Comparison of ENCODE assay signal across 8 cellular contexts in genomic region chr2:231800493-231801091, GRCh38. TPM values are rescaled to one million over a fixed set of nuclear protein-coding genes. Genes with fewer than 3 reads are reported as not detected.
DNase-seq lines count a peak whose midpoint lies in the region; ATAC-seq and TF ChIP-seq lines count a peak whose summit lies in the region.

No MANE protein-coding gene starts in this region.

- TF ChIP-seq POLR2A in HCT116 (IDR thresholded peaks at IDR 0.05; ENCODE audit: borderline replicate concordance, extremely low read depth, insufficient read depth, insufficient read length) (no peak), suprapubic skin (IDR thresholded peaks at IDR 0.05) (no peak)

- POLR2A ChIA-PET in HCT116 (lab: Charles Lee) = no interaction called here

- H4K20me1 ChIP-seq in HCT116 (ENCODE audit: insufficient read depth) (peaks cover 5% of the 10 kb centered on the region; the same call in 1 of the 2 replicates), SU-DHL-6 (ENCODE audit: low read depth, low read length) (no peaks in the 10 kb centered on the region)

- H2AFZ ChIP-seq in HCT116 (ENCODE audit: low read depth, low read length, poor library complexity, severe bottlenecking) = no peak overlapping the region
- no peak overlapping the region for H2AFZ ChIP-seq in SU-DHL-6 (ENCODE audit: low read depth, low read length, severe bottlenecking)

- H3K4me2 ChIP-seq in HCT116 (ENCODE audit: low read length) (no peak overlapping the region), SU-DHL-6 (ENCODE audit: low read depth, low read length, poor library complexity, severe bottlenecking) (no peak overlapping the region)

- ATAC-seq in HCT116 (peak; percentile 86), HG03565 (IDR thresholded peaks at IDR 0.05; ENCODE audit: unreplicated experiment) (no peak)

- H3K79me2 ChIP-seq in HCT116 (ENCODE audit: insufficient read depth, low read length) (peaks cover 35% of the 10 kb centered on the region; the same call in 1 of the 2 replicates), SU-DHL-6 (ENCODE audit: insufficient read depth, low read length) (no peaks in the 10 kb centered on the region)

- H3K4me3 Mint-ChIP-seq in nephron = no peak overlapping the region

- H3K9me2 ChIP-seq in HCT116 (ENCODE audit: insufficient read depth) (no peaks in the 10 kb centered on the region), SU-DHL-6 (replicated peaks; ENCODE audit: insufficient read depth, low read length) (no peaks in the 10 kb centered on the region)

- H3K4me1 ChIP-seq in HCT116 (ENCODE audit: control insufficient read depth in 1 of 2, insufficient read depth in 2 of 2, low read length in 2 of 2) (peaks cover 0 to 1% of the 10 kb centered on the region in 2 experiments; a peak in 1 of 4 replicates), suprapubic skin (no peaks in the 10 kb centered on the region)

- peaks cover 5% of the 10 kb centered on the region for H3K4me1 Mint-ChIP-seq in nephron

- no peaks in the 10 kb centered on the region for H3K27me3 Mint-ChIP-seq in nephron (ENCODE audit: low read depth)

- peak; percentile 47 for TF ChIP-seq RAD21 in HCT116 (IDR thresholded peaks at IDR 0.05; ENCODE audit: low read depth)

- TF ChIP-seq CTCF in C4-2B (conservative IDR thresholded peaks at IDR 0.05) = peak; percentile 84
- peak; percentile 41 to 86 (median 85); a peak in 5 of 6 replicates for TF ChIP-seq CTCF in HCT116 (IDR thresholded peaks at IDR 0.05 in 2 of 3, conservative IDR thresholded peaks at IDR 0.05 in 1 of 3; ENCODE audit: borderline replicate concordance in 1 of 3, insufficient read depth in 1 of 3, low read depth in 2 of 3, low read length in 2 of 3)
- TF ChIP-seq CTCF in SU-DHL-6 (IDR thresholded peaks at IDR 0.05; ENCODE audit: insufficient read depth, low read length, poor library complexity, severe bottlenecking) = peak; percentile 43
- TF ChIP-seq CTCF in nephron (IDR thresholded peaks at IDR 0.05; ENCODE audit: unreplicated experiment in 3 of 3) = peak; percentile 47 to 63 (median 54)
- TF ChIP-seq CTCF in suprapubic skin (IDR thresholded peaks at IDR 0.05) = peak in 1 of 2 donors; percentile 48

- H3K27me3 ChIP-seq in HCT116 (ENCODE audit: insufficient read depth, low read length) (no peaks in the 10 kb centered on the region), SU-DHL-6 (ENCODE audit: low read length) (no peaks in the 10 kb centered on the region), suprapubic skin (no peaks in the 10 kb centered on the region)

- no peak overlapping the region for H3K27ac ChIP-seq in C4-2B
- H3K27ac ChIP-seq in HCT116 (ENCODE audit: low read depth, low read length) = no peak overlapping the region
- no peak overlapping the region for H3K27ac ChIP-seq in SU-DHL-6 (ENCODE audit: low read depth, low read length)
- H3K27ac ChIP-seq in suprapubic skin = no peak overlapping the region

- H3K36me3 Mint-ChIP-seq in nephron (ENCODE audit: low read depth) = peaks cover 52% of the 10 kb centered on the region

- H3K9me3 ChIP-seq in HCT116 (ENCODE audit: control insufficient read depth in 1 of 2, insufficient read depth in 1 of 2, low read depth in 1 of 2, low read length in 2 of 2) = no peaks in the 10 kb centered on the region
- H3K9me3 ChIP-seq in SU-DHL-6 (ENCODE audit: insufficient read depth, low read length) = no peaks in the 10 kb centered on the region
- no peaks in the 10 kb centered on the region for H3K9me3 ChIP-seq in suprapubic skin

- intact Hi-C loops in HCT116 (cut with micrococcal nuclease) = loop anchor here (2.0 kb wide), 1 partner anchor 640 kb away; no protein-coding TSS in a partner anchor

- no TSS peak for BruUV-seq in HCT116 (replicated peaks; lab: Mats Ljungman, UMichigan)

- H3F3A ChIP-seq in SU-DHL-6 (ENCODE audit: insufficient read depth) = no peaks in the 10 kb centered on the region

- TF ChIP-seq EP300 in suprapubic skin (IDR thresholded peaks at IDR 0.05) = no peak

- DNase-seq in HCT116 (ENCODE audit: low read depth, low spot score) (peak; percentile 32), dermis microvascular lymphatic vessel endothelial cell (ENCODE audit: low read depth in 2 of 2) (peak; percentile 7 to 49), mesenteric fat pad (ENCODE audit: low spot score) (no peak), suprapubic skin (ENCODE audit: low spot score in 2 of 2) (no peak)

- H3K9me3 Mint-ChIP-seq in nephron = no peaks in the 10 kb centered on the region

- H3K9ac ChIP-seq in HCT116 (ENCODE audit: low read length) = no peak overlapping the region
- no peak overlapping the region for H3K9ac ChIP-seq in SU-DHL-6 (ENCODE audit: low read length)

- 56% methylated on average over 6 of the region's 6 CpGs for WGBS in suprapubic skin

- H3K27ac Mint-ChIP-seq in nephron = no peak overlapping the region

- H3K36me3 ChIP-seq in HCT116 (ENCODE audit: control insufficient read depth in 1 of 2, insufficient read depth in 2 of 2, low read length in 2 of 2) (peaks cover 33 to 40% of the 10 kb centered on the region in 2 experiments; a peak in 3 of 4 replicates), SU-DHL-6 (ENCODE audit: low read length) (peaks cover 15% of the 10 kb centered on the region), suprapubic skin (peaks cover 83% of the 10 kb centered on the region)

- H3K4me3 ChIP-seq in HCT116 (replicated peaks in 1 of 2; ENCODE audit: low read depth in 1 of 2, low read length in 2 of 2) (no peak overlapping the region), SU-DHL-6 (ENCODE audit: insufficient read depth, low read length, poor library complexity, severe bottlenecking) (no peak overlapping the region), suprapubic skin (no peak overlapping the region)

- CTCF ChIA-PET in HCT116 (lab: Charles Lee) = interaction anchor here (0.6 to 0.7 kb wide), 2 partner anchors 10 to 15 kb away, joined by 3 read pairs; no protein-coding TSS in a partner anchor

- RAD21 ChIA-PET in HCT116 (lab: Charles Lee; ENCODE audit: low non-redundant PET in 1 of 2, low total read pairs in 2 of 2, uncharacterized antibody in 2 of 2, unreplicated experiment in 2 of 2) = no interaction called here

TF ChIP-seq in HCT116, 20 proteins besides CTCF, POLR2A, EP300 and RAD21 (continues in another document):
- no peak for TF ChIP-seq EZH2phosphoT487 (IDR thresholded peaks at IDR 0.05; ENCODE audit: borderline replicate concordance)
- TF ChIP-seq ELF1 (IDR thresholded peaks at IDR 0.05; ENCODE audit: borderline replicate concordance, low read depth) = no peak
- TF ChIP-seq REST (IDR thresholded peaks at IDR 0.05; ENCODE audit: low read depth) = no peak
- TF ChIP-seq SIN3A (IDR thresholded peaks at IDR 0.05; ENCODE audit: low read depth) = no peak
- TF ChIP-seq MAX (IDR thresholded peaks at IDR 0.05) = no peak
- no peak for TF ChIP-seq ZNF274 (IDR thresholded peaks at IDR 0.05; ENCODE audit: low read depth, low read length)
- no peak for TF ChIP-seq CBX3 (IDR thresholded peaks at IDR 0.05; ENCODE audit: low read depth)
- no peak for TF ChIP-seq JUND (IDR thresholded peaks at IDR 0.05)
- TF ChIP-seq POLR2AphosphoS5 (IDR thresholded peaks at IDR 0.05; ENCODE audit: low read depth, low read length) = no peak
- TF ChIP-seq CEBPB (IDR thresholded peaks at IDR 0.05; ENCODE audit: low read depth) = no peak
- no peak for TF ChIP-seq ATF3 (IDR thresholded peaks at IDR 0.05)
- TF ChIP-seq ZFX (IDR thresholded peaks at IDR 0.05) = no peak
- no peak for TF ChIP-seq EZH2 (IDR thresholded peaks at IDR 0.05)
- no peak for TF ChIP-seq TCF7L2 (IDR thresholded peaks at IDR 0.05; ENCODE audit: borderline replicate concordance, extremely low read depth, insufficient read depth, insufficient read length)
- no peak for TF ChIP-seq SRF (IDR thresholded peaks at IDR 0.05; ENCODE audit: low read depth)
- TF ChIP-seq EGR1 (IDR thresholded peaks at IDR 0.05; ENCODE audit: low read depth) = no peak
- no peak for TF ChIP-seq SP1 (IDR thresholded peaks at IDR 0.05; ENCODE audit: low read depth)

RNA-seq across cellular contexts. Expression of gene COPS7B, which starts 14.3 kb away (rescaled TPM):
- total RNA-seq in HCT116 (2021; ENCODE audit: unreplicated experiment) = 52.9 TPM
- polyA plus RNA-seq in HCT116 (2012) = 30.9 and 37.5 TPM in 2 replicates
- total RNA-seq in dermis microvascular lymphatic vessel endothelial cell = 11.2 and 15.8 TPM in 2 replicates
- total RNA-seq in mesenteric fat pad = 21.3 TPM
- total RNA-seq in suprapubic skin = 10 to 100 TPM; 15.4 to 79.9 (median 33.6) TPM

RNA-seq across cellular contexts. Expression of gene PDE6D, which starts 19.5 kb away (rescaled TPM):
- 26.6 TPM for total RNA-seq in HCT116 (2021; ENCODE audit: unreplicated experiment)
- 20.2 and 26.9 TPM in 2 replicates for polyA plus RNA-seq in HCT116 (2012)
- 14.9 and 20.6 TPM in 2 replicates for total RNA-seq in dermis microvascular lymphatic vessel endothelial cell
- total RNA-seq in mesenteric fat pad = 21.8 TPM
- total RNA-seq in suprapubic skin = 10 to 100 TPM; 14.6 to 23.7 (median 22.2) TPM

Comparison
In these comparisons a context has a peak if more than half of its experiments do, and no peak if none do; other contexts are left out.
1. DNase-seq: peak in HCT116 (single experiment) and dermis microvascular lymphatic vessel endothelial cell (2 of 2); none in mesenteric fat pad (single experiment) and suprapubic skin (0 of 2).